In genomic region chr1:212430955-212431394, GRCh38 we compare ENCODE assay signal across 1 cellular context.
TF ChIP-seq lines count a peak whose summit lies in the region.

No MANE protein-coding gene starts in this region.

TF ChIP-seq in K562, 482 proteins besides CTCF, POLR2A, EP300 and RAD21 (continued from another document and continues in another):
- TF ChIP-seq FOXA3 (CRISPR knock-in tag; conservative IDR thresholded peaks at IDR 0.05 in 1 of 2, IDR thresholded peaks at IDR 0.05 in 1 of 2): peak in 1 of 2 experiments; percentile 45; a peak in 1 of 4 replicates
- TF ChIP-seq STAT5B (CRISPR knock-in tag; IDR thresholded peaks at IDR 0.05): 0 out of 2 replicates have a peak, but pooled peaks have one; percentile 51
- 0 out of 2 replicates have a peak, but pooled peaks have one; percentile 69 for TF ChIP-seq ZKSCAN8 (CRISPR knock-in tag; IDR thresholded peaks at IDR 0.05)
- no peak for TF ChIP-seq GABPB1 (CRISPR knock-in tag; IDR thresholded peaks at IDR 0.05)
- TF ChIP-seq YY1 (IDR thresholded peaks at IDR 0.05; ENCODE audit: borderline replicate concordance in 1 of 3, control insufficient read depth in 1 of 3, extremely low read depth in 1 of 3, insufficient read depth in 3 of 3, insufficient read length in 1 of 3, insufficient replicate concordance in 2 of 3, low read depth in 1 of 3, low read length in 2 of 3): no peak
- TF ChIP-seq AFF1 (IDR thresholded peaks at IDR 0.05; ENCODE audit: low read depth in 1 of 2, partially characterized antibody in 2 of 2): no peak
- no peak for TF ChIP-seq ZNF121 (CRISPR knock-in tag; conservative IDR thresholded peaks at IDR 0.05)
- 0 out of 2 replicates have a peak, but pooled peaks have one; percentile 44 for TF ChIP-seq ZSCAN32 (CRISPR knock-in tag; IDR thresholded peaks at IDR 0.05)
- TF ChIP-seq ZNF23 (CRISPR knock-in tag; IDR thresholded peaks at IDR 0.05): peak; percentile 84; the same call in 1 of the 2 replicates
- TF ChIP-seq PTTG1 (tag; IDR thresholded peaks at IDR 0.05; ENCODE audit: low read depth): peak; percentile 91
- no peak for TF ChIP-seq SREBF2 (CRISPR knock-in tag; IDR thresholded peaks at IDR 0.05)
- peak; percentile 85 for TF ChIP-seq TAL1 (IDR thresholded peaks at IDR 0.05)
- no peak for TF ChIP-seq GTF2B (IDR thresholded peaks at IDR 0.05; ENCODE audit: extremely low read depth, insufficient read length)
- TF ChIP-seq ZNF717 (CRISPR knock-in tag; IDR thresholded peaks at IDR 0.05): no peak
- peak; percentile 83; the same call in 1 of the 2 replicates for TF ChIP-seq RFX7 (CRISPR knock-in tag; IDR thresholded peaks at IDR 0.05)
- peak in 1 of 2 experiments; percentile 93; a peak in 2 of 4 replicates for TF ChIP-seq MAZ (CRISPR knock-in tag; conservative IDR thresholded peaks at IDR 0.05 in 1 of 2, IDR thresholded peaks at IDR 0.05 in 1 of 2)
- TF ChIP-seq TRIM24 (IDR thresholded peaks at IDR 0.05): peak in 1 of 2 experiments; percentile 45; a peak in 2 of 4 replicates
- TF ChIP-seq NFIC (IDR thresholded peaks at IDR 0.05): peak; percentile 57
- peak; percentile 90 for TF ChIP-seq MEIS2 (IDR thresholded peaks at IDR 0.05; ENCODE audit: partially characterized antibody)
- TF ChIP-seq ZNF212 (CRISPR knock-in tag; IDR thresholded peaks at IDR 0.05): no peak
- TF ChIP-seq DLX4 (CRISPR knock-in tag; IDR thresholded peaks at IDR 0.05): no peak
- TF ChIP-seq ZNF707 (CRISPR knock-in tag; conservative IDR thresholded peaks at IDR 0.05): peak; percentile 79
- peak; percentile 47; the same call in 1 of the 2 replicates for TF ChIP-seq ATF7 (IDR thresholded peaks at IDR 0.05)
- TF ChIP-seq ZEB2 (IDR thresholded peaks at IDR 0.05): no peak
- TF ChIP-seq HDAC3 (IDR thresholded peaks at IDR 0.05; ENCODE audit: borderline replicate concordance, partially characterized antibody): peak; percentile 69
- TF ChIP-seq PPARD (CRISPR knock-in tag; IDR thresholded peaks at IDR 0.05): no peak
- no peak for TF ChIP-seq SIX5 (IDR thresholded peaks at IDR 0.05; ENCODE audit: borderline replicate concordance in 1 of 2, insufficient read depth in 1 of 2, low read depth in 1 of 2, low read length in 2 of 2)
- no peak for TF ChIP-seq NRF1 (conservative IDR thresholded peaks at IDR 0.05 in 1 of 2, IDR thresholded peaks at IDR 0.05 in 1 of 2)
- no peak for TF ChIP-seq NEUROD1 (IDR thresholded peaks at IDR 0.05; ENCODE audit: borderline replicate concordance, low read depth, low read length, partially characterized antibody)
- TF ChIP-seq DACH1 (IDR thresholded peaks at IDR 0.05; ENCODE audit: partially characterized antibody): peak; percentile 69
- TF ChIP-seq ZNF764 (CRISPR knock-in tag; IDR thresholded peaks at IDR 0.05; ENCODE audit: low read depth): no peak
- no peak for TF ChIP-seq ZNF431 (CRISPR knock-in tag; IDR thresholded peaks at IDR 0.05)
- no peak for TF ChIP-seq ESRRB (CRISPR knock-in tag; IDR thresholded peaks at IDR 0.05; ENCODE audit: borderline replicate concordance)
- no peak for TF ChIP-seq SNIP1 (IDR thresholded peaks at IDR 0.05; ENCODE audit: low read depth)
- peak; percentile 69 for TF ChIP-seq GMEB1 (CRISPR knock-in tag; IDR thresholded peaks at IDR 0.05)
- 0 out of 4 replicates have a peak, but pooled peaks of 1 of the 2 experiments have one; percentile 30 for TF ChIP-seq NONO (IDR thresholded peaks at IDR 0.05; ENCODE audit: low read depth in 2 of 2, low read length in 1 of 2)
- no peak for TF ChIP-seq RNF219 (CRISPR knock-in tag; IDR thresholded peaks at IDR 0.05)
- TF ChIP-seq ZBTB9 (CRISPR knock-in tag; IDR thresholded peaks at IDR 0.05): peak; percentile 98
- TF ChIP-seq RAD51 (IDR thresholded peaks at IDR 0.05; ENCODE audit: borderline replicate concordance, low read depth): no peak
- TF ChIP-seq SMARCA5 (IDR thresholded peaks at IDR 0.05): no peak
- peak in 1 of 2 experiments; percentile 84; a peak in 2 of 4 replicates for TF ChIP-seq ZNF639 (CRISPR knock-in tag; conservative IDR thresholded peaks at IDR 0.05 in 1 of 2, IDR thresholded peaks at IDR 0.05 in 1 of 2)
- no peak for TF ChIP-seq XRCC3 (IDR thresholded peaks at IDR 0.05)
- 0 out of 2 replicates have a peak, but pooled peaks have one; percentile 8 for TF ChIP-seq ETV1 (tag; conservative IDR thresholded peaks at IDR 0.05; ENCODE audit: low read depth)
- peak; percentile 66; the same call in 1 of the 2 replicates for TF ChIP-seq OTX1 (CRISPR knock-in tag; IDR thresholded peaks at IDR 0.05)
- no peak for TF ChIP-seq ARID3A (IDR thresholded peaks at IDR 0.05; ENCODE audit: borderline replicate concordance, low read depth, low read length)
- peak; percentile 91; the same call in 1 of the 2 replicates for TF ChIP-seq HOMEZ (CRISPR knock-in tag; IDR thresholded peaks at IDR 0.05)
- peak; percentile 38 for TF ChIP-seq SMAD1 (IDR thresholded peaks at IDR 0.05; ENCODE audit: low read depth, low read length, partially characterized antibody)
- TF ChIP-seq ARID1B (IDR thresholded peaks at IDR 0.05): peak; percentile 91
- TF ChIP-seq TFE3 (CRISPR knock-in tag; IDR thresholded peaks at IDR 0.05): peak; percentile 51; the same call in 1 of the 2 replicates
- no peak for TF ChIP-seq HDAC1 (IDR thresholded peaks at IDR 0.05)
- TF ChIP-seq GATAD2B (IDR thresholded peaks at IDR 0.05; ENCODE audit: borderline replicate concordance): peak; percentile 86
